In genomic region chr17:79803421-79803996, GRCh38 we compare ENCODE assay signal across 1 cellular context.
TF ChIP-seq lines count a peak whose summit lies in the region.

No MANE protein-coding gene starts in this region.

TF ChIP-seq in HepG2, 621 proteins besides CTCF, POLR2A, EP300 and RAD21:
- TF ChIP-seq ZNF782 (CRISPR knock-in tag; IDR thresholded peaks at IDR 0.05; ENCODE audit: borderline replicate concordance) = no peak
- TF ChIP-seq ZNF263 (CRISPR knock-in tag; IDR thresholded peaks at IDR 0.05) = peak; percentile 75
- no peak for TF ChIP-seq ZNF512B (CRISPR knock-in tag; IDR thresholded peaks at IDR 0.05; ENCODE audit: borderline replicate concordance)
- TF ChIP-seq ZNF33A (CRISPR knock-in tag; IDR thresholded peaks at IDR 0.05; ENCODE audit: borderline replicate concordance) = 0 out of 2 replicates have a peak, but pooled peaks have one; percentile 69
- TF ChIP-seq ATM (IDR thresholded peaks at IDR 0.05; ENCODE audit: borderline replicate concordance) = no peak
- TF ChIP-seq PCBP1 (IDR thresholded peaks at IDR 0.05; ENCODE audit: borderline replicate concordance, low read depth, low read length) = no peak
- no peak for TF ChIP-seq SP1 (IDR thresholded peaks at IDR 0.05)
- TF ChIP-seq SP1 (CRISPR knock-in tag; IDR thresholded peaks at IDR 0.05) = no peak
- TF ChIP-seq ZNF577 (CRISPR knock-in tag; IDR thresholded peaks at IDR 0.05; ENCODE audit: borderline replicate concordance, low read depth) = 0 out of 2 replicates have a peak, but pooled peaks have one; percentile 10
- peak; percentile 43 for TF ChIP-seq ZEB1 (IDR thresholded peaks at IDR 0.05; ENCODE audit: insufficient replicate concordance, low read depth)
- TF ChIP-seq ZBTB4 (CRISPR knock-in tag; IDR thresholded peaks at IDR 0.05; ENCODE audit: borderline replicate concordance) = peak; percentile 26; the same call in 1 of the 2 replicates
- peak; percentile 15 for TF ChIP-seq THAP9 (CRISPR knock-in tag; IDR thresholded peaks at IDR 0.05; ENCODE audit: borderline replicate concordance)
- TF ChIP-seq PHF21A (CRISPR knock-in tag; IDR thresholded peaks at IDR 0.05) = peak; percentile 7; the same call in 1 of the 2 replicates
- 0 out of 2 replicates have a peak, but pooled peaks have one; percentile 12 for TF ChIP-seq SMAD9 (CRISPR knock-in tag; IDR thresholded peaks at IDR 0.05)
- TF ChIP-seq CEBPB (IDR thresholded peaks at IDR 0.05; ENCODE audit: borderline replicate concordance, low read depth, low read length) = no peak
- no peak for TF ChIP-seq JUND (CRISPR knock-in tag; IDR thresholded peaks at IDR 0.05)
- TF ChIP-seq CREBL2 (CRISPR knock-in tag; IDR thresholded peaks at IDR 0.05; ENCODE audit: borderline replicate concordance) = 0 out of 2 replicates have a peak, but pooled peaks have one; percentile 0
- TF ChIP-seq ZNF3 (CRISPR knock-in tag; IDR thresholded peaks at IDR 0.05) = no peak
- no peak for TF ChIP-seq EED (CRISPR knock-in tag; IDR thresholded peaks at IDR 0.05)
- no peak; the same call in 1 of the 2 replicates for TF ChIP-seq ZNF343 (CRISPR knock-in tag; IDR thresholded peaks at IDR 0.05)
- TF ChIP-seq ATF2 (CRISPR knock-in tag; IDR thresholded peaks at IDR 0.05) = no peak
- no peak for TF ChIP-seq CHD2 (IDR thresholded peaks at IDR 0.05; ENCODE audit: low read depth, low read length)
- TF ChIP-seq JUN (CRISPR knock-in tag; IDR thresholded peaks at IDR 0.05) = 0 out of 2 replicates have a peak, but pooled peaks have one; percentile 1
- TF ChIP-seq ZNF740 (CRISPR knock-in tag; IDR thresholded peaks at IDR 0.05) = no peak
- TF ChIP-seq GLMP (CRISPR knock-in tag; IDR thresholded peaks at IDR 0.05; ENCODE audit: borderline replicate concordance) = 0 out of 2 replicates have a peak, but pooled peaks have one; percentile 18
- peak; percentile 59 for TF ChIP-seq SRSF1 (optimal IDR thresholded peaks at IDR 0.05; ENCODE audit: low read depth, low read length)
- TF ChIP-seq ZSCAN29 (CRISPR knock-in tag; conservative IDR thresholded peaks at IDR 0.05) = 0 out of 2 replicates have a peak, but pooled peaks have one; percentile 4
- TF ChIP-seq TRAFD1 (CRISPR knock-in tag; IDR thresholded peaks at IDR 0.05; ENCODE audit: borderline replicate concordance) = no peak
- TF ChIP-seq EZH2 (conservative IDR thresholded peaks at IDR 0.05; ENCODE audit: low read depth, low read length) = peak; percentile 82; the same call in 1 of the 2 replicates
- TF ChIP-seq ZNF292 (CRISPR knock-in tag; IDR thresholded peaks at IDR 0.05; ENCODE audit: borderline replicate concordance, low read depth) = 0 out of 2 replicates have a peak, but pooled peaks have one; percentile 2
- TF ChIP-seq TAF15 (IDR thresholded peaks at IDR 0.05; ENCODE audit: low read depth, low read length, poor library complexity, severe bottlenecking) = peak; percentile 0
- TF ChIP-seq ZXDC (CRISPR knock-in tag; IDR thresholded peaks at IDR 0.05) = 0 out of 2 replicates have a peak, but pooled peaks have one; percentile 42
- 0 out of 2 replicates have a peak, but pooled peaks have one; percentile 15 for TF ChIP-seq IRX3 (CRISPR knock-in tag; IDR thresholded peaks at IDR 0.05; ENCODE audit: borderline replicate concordance, low read depth)
- no peak for TF ChIP-seq AGO2 (optimal IDR thresholded peaks at IDR 0.05; ENCODE audit: low read depth, low read length)
- no peak for TF ChIP-seq KAT8 (CRISPR knock-in tag; IDR thresholded peaks at IDR 0.05)
- 0 out of 2 replicates have a peak, but pooled peaks have one; percentile 1 for TF ChIP-seq NFKBIZ (CRISPR knock-in tag; IDR thresholded peaks at IDR 0.05)
